In genomic region chr12:53431187-53431586, GRCh38 we compare ENCODE assay signal across 17 cellular contexts. TPM values are rescaled to one million over a fixed set of nuclear protein-coding genes. Genes with fewer than 3 reads are reported as not detected.
DNase-seq lines count a peak whose midpoint lies in the region; FAIRE-seq and TF ChIP-seq lines count a peak whose summit lies in the region.
"Had no signal": no experiment of that assay in that cellular context is flagged by ENCODE, and none has a peak within 500 bp of the region (broad histone marks: within the 10 kb centered on the region; RNA-seq: fewer than 3 reads in every experiment).

No MANE protein-coding gene starts in this region.

- no peaks in the 10 kb centered on the region for H3K9me3 ChIP-seq in cardiac muscle cell (ENCODE audit: low read depth)
- no peaks in the 10 kb centered on the region for H3K9me3 ChIP-seq in parathyroid adenoma (ENCODE audit: control insufficient read depth, low read length)

- H3K27ac ChIP-seq in cardiac muscle cell (peak overlapping the region; percentile 60), parathyroid adenoma (no peak overlapping the region)
- H3K27ac ChIP-seq: C4-2B had no signal

- H3K79me2 ChIP-seq in parathyroid adenoma: no peaks in the 10 kb centered on the region

- H3K27me3 Mint-ChIP-seq in activated CD4-positive, alpha-beta memory T cell treated with anti-CD3 and anti-CD28 coated beads, Interleukin-2, amount 10 ng/mL, durations not matched to agents 7 days and 5 days: peaks cover 2% of the 10 kb centered on the region

- DNase-seq in cardiac muscle cell (ENCODE audit: low read depth in 1 of 2, low spot score in 1 of 2) (no peak), cardiac septum (ENCODE audit: low spot score) (no peak), bronchial epithelial cell (ENCODE audit: low read depth) (peak; percentile 67), NCI-H2227 (lab: John Stamatoyannopoulos, UW; ENCODE audit: unreplicated experiment) (no peak)
- no peak for DNase-seq in activated CD4-positive, alpha-beta memory T cell treated with anti-CD3 and anti-CD28 coated beads, Interleukin-2, amount 10 ng/mL, durations not matched to agents 7 days and 5 days
- DNase-seq in stimulated activated CD4-positive, alpha-beta T cell treated with anti-CD3 and anti-CD28 coated beads, Interleukin-12 subunit alpha, Interleukin-12 subunit beta, amount 100 ng/mL, for 4 hours: no peak
- DNase-seq: DMS 273 treated with DMSO at 0.1 percent for 48 hours, EL, NCI-H1105 treated with DMSO at 0.1 percent for 48 hours, NCI-H187, NCI-H526 treated with DMSO at 0.1 percent for 48 hours had no signal

- H3K27me3 ChIP-seq in cardiac muscle cell: no peaks in the 10 kb centered on the region
- no peaks in the 10 kb centered on the region for H3K27me3 ChIP-seq in bronchial epithelial cell (ENCODE audit: control insufficient read depth, insufficient read depth, low read length)
- no peaks in the 10 kb centered on the region for H3K27me3 ChIP-seq in parathyroid adenoma (ENCODE audit: control insufficient read depth, insufficient read depth, low read length)

- FAIRE-seq in bronchial epithelial cell (lab: Jason Lieb, UNC): no peak
- FAIRE-seq: GM19239 had no signal

- no peaks in the 10 kb centered on the region for H3K36me3 ChIP-seq in cardiac muscle cell
- no peaks in the 10 kb centered on the region for H3K36me3 ChIP-seq in bronchial epithelial cell (ENCODE audit: control insufficient read depth, insufficient read depth, low read length)
- H3K36me3 ChIP-seq in parathyroid adenoma (ENCODE audit: control insufficient read depth, insufficient read depth, low read length): no peaks in the 10 kb centered on the region

- CTCF ChIA-PET in activated CD4-positive, alpha-beta memory T cell treated with anti-CD3 and anti-CD28 coated beads, Interleukin-2, amount 10 ng/mL, durations not matched to agents 7 days and 5 days (lab: Charles Lee): interaction anchor here (2.6 kb wide), 1 partner anchor 10 kb away, joined by 10 read pairs; no protein-coding TSS in a partner anchor

- intact Hi-C loops in cardiac septum (cut with DNase I): no loop called here

- no peaks in the 10 kb centered on the region for H3K36me3 Mint-ChIP-seq in activated CD4-positive, alpha-beta memory T cell treated with anti-CD3 and anti-CD28 coated beads, Interleukin-2, amount 10 ng/mL, durations not matched to agents 7 days and 5 days (ENCODE audit: low read depth)

- TF ChIP-seq CTCF in cardiac muscle cell (IDR thresholded peaks at IDR 0.05; ENCODE audit: low read depth, low read length) (no peak), bronchial epithelial cell (IDR thresholded peaks at IDR 0.05; ENCODE audit: insufficient read depth, low read length, severe bottlenecking) (no peak), parathyroid adenoma (IDR thresholded peaks at IDR 0.05) (no peak)

- no peak overlapping the region for H3K9ac ChIP-seq in parathyroid adenoma

- H3K4me3 Mint-ChIP-seq in activated CD4-positive, alpha-beta memory T cell treated with anti-CD3 and anti-CD28 coated beads, Interleukin-2, amount 10 ng/mL, durations not matched to agents 7 days and 5 days: no peak overlapping the region

- no peaks in the 10 kb centered on the region for H3K9me3 Mint-ChIP-seq in activated CD4-positive, alpha-beta memory T cell treated with anti-CD3 and anti-CD28 coated beads, Interleukin-2, amount 10 ng/mL, durations not matched to agents 7 days and 5 days

- no peak overlapping the region for H3K27ac Mint-ChIP-seq in activated CD4-positive, alpha-beta memory T cell treated with anti-CD3 and anti-CD28 coated beads, Interleukin-2, amount 10 ng/mL, durations not matched to agents 7 days and 5 days

- no peak overlapping the region for H3K4me3 ChIP-seq in cardiac muscle cell
- H3K4me3 ChIP-seq in bronchial epithelial cell (ENCODE audit: low read depth, low read length): no peak overlapping the region
- H3K4me3 ChIP-seq in parathyroid adenoma (ENCODE audit: low read depth, low read length): no peak overlapping the region

- H2AFZ ChIP-seq in parathyroid adenoma: peak overlapping the region; percentile 80

- H3K4me2 ChIP-seq in parathyroid adenoma (ENCODE audit: low read length): no peak overlapping the region

- POLR2A ChIA-PET in activated CD4-positive, alpha-beta memory T cell treated with anti-CD3 and anti-CD28 coated beads, Interleukin-2, amount 10 ng/mL, durations not matched to agents 7 days and 5 days (lab: Charles Lee): interaction anchor here (0.6 to 2.1 kb wide), 3 partner anchors 10 to 52 kb away, joined by 4 to 6 read pairs (median 4); partner anchors contain the start of gene PRR13

- H3K4me1 ChIP-seq in cardiac muscle cell (ENCODE audit: low read depth): peaks cover 31% of the 10 kb centered on the region
- peaks cover 5% of the 10 kb centered on the region for H3K4me1 ChIP-seq in parathyroid adenoma

- H3K4me1 Mint-ChIP-seq in activated CD4-positive, alpha-beta memory T cell treated with anti-CD3 and anti-CD28 coated beads, Interleukin-2, amount 10 ng/mL, durations not matched to agents 7 days and 5 days: peaks cover 7% of the 10 kb centered on the region

RNA-seq across cellular contexts. Expression of gene AMHR2, which starts 7.5 kb away (rescaled TPM):
- total RNA-seq in cardiac muscle cell: 39.8 and 60.0 TPM in 2 replicates
- 53.4 and 57.3 TPM in 2 replicates for polyA plus RNA-seq in cardiac muscle cell
- total RNA-seq in cardiac septum: 0.43 TPM
- not detected in 2 replicates for total RNA-seq in bronchial epithelial cell
- total RNA-seq in activated CD4-positive, alpha-beta memory T cell treated with anti-CD3 and anti-CD28 coated beads, Interleukin-2, amount 10 ng/mL, durations not matched to agents 7 days and 5 days: not detected
- total RNA-seq: A673, H4, RPMI7951 had no signal

RNA-seq across cellular contexts. Expression of gene PRR13, which starts 10.3 kb away (rescaled TPM):
- total RNA-seq in cardiac muscle cell (42.9 and 48.3 TPM in 2 replicates), cardiac septum (61.5 TPM), bronchial epithelial cell (29.0 and 40.5 TPM in 2 replicates)
- polyA plus RNA-seq in cardiac muscle cell: 169 and 190 TPM in 2 replicates
- total RNA-seq in activated CD4-positive, alpha-beta memory T cell treated with anti-CD3 and anti-CD28 coated beads, Interleukin-2, amount 10 ng/mL, durations not matched to agents 7 days and 5 days: 100 to 1,000 TPM; 242 to 246 TPM

RNA-seq across cellular contexts. Expression of gene PCBP2, which starts 20.7 kb away (rescaled TPM):
- total RNA-seq in cardiac muscle cell: 213 and 326 TPM in 2 replicates
- polyA plus RNA-seq in cardiac muscle cell: 114 and 146 TPM in 2 replicates
- 520 TPM for total RNA-seq in cardiac septum
- total RNA-seq in bronchial epithelial cell: 128 and 133 TPM in 2 replicates
- total RNA-seq in activated CD4-positive, alpha-beta memory T cell treated with anti-CD3 and anti-CD28 coated beads, Interleukin-2, amount 10 ng/mL, durations not matched to agents 7 days and 5 days: 100 to 1,000 TPM; 738 to 756 TPM

RNA-seq across cellular contexts. Expression of gene SP1, which starts 51.2 kb away (rescaled TPM):
- 43.7 and 53.0 TPM in 2 replicates for total RNA-seq in cardiac muscle cell
- 11.4 and 12.9 TPM in 2 replicates for polyA plus RNA-seq in cardiac muscle cell
- total RNA-seq in cardiac septum: 31.3 TPM
- 23.7 and 30.0 TPM in 2 replicates for total RNA-seq in bronchial epithelial cell
- total RNA-seq in activated CD4-positive, alpha-beta memory T cell treated with anti-CD3 and anti-CD28 coated beads, Interleukin-2, amount 10 ng/mL, durations not matched to agents 7 days and 5 days: 10 to 100 TPM; 77.1 to 85.6 TPM

Comparison
In these comparisons a context has a peak if more than half of its experiments do, and no peak if none do; other contexts are left out.
1. RNA of gene AMHR2, which starts 7.5 kb away (total RNA-seq): 39.8 to 60.0 TPM in cardiac muscle cell; 0.43 TPM in cardiac septum (single experiment), not detected in bronchial epithelial cell and not detected in activated CD4-positive, alpha-beta memory T cell treated with anti-CD3 and anti-CD28 coated beads, Interleukin-2, amount 10 ng/mL, durations not matched to agents 7 days and 5 days; every median in the first group is over 10 times any median in the second.